7 cellular contexts compared by ENCODE assay signal in the genomic region with DNA sequence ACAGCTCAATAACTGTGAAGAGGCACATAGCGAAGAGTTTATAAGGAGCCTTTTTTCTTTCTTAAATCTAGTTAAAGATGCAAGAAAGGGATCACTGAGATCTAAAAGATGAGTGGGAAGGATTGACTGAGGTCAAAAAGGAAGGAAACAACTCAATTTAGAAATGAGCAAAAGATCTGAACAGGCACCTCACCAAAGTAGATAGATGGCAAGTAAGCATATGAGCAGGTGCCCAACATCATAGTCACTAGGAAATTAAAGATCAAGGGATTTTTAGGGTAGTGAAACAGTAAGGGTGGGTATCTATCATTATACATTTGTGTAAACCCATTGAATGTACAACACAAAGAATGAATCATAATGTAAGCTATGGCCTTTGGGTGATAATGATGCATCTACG.
"Had no signal": no experiment of that assay in that cellular context is flagged by ENCODE, and none has a peak within 500 bp of the region (broad histone marks: within the 10 kb centered on the region; RNA-seq: fewer than 3 reads in every experiment).

No MANE protein-coding gene starts in this region.

- H3K36me3 Mint-ChIP-seq: IgD-negative memory B cell had no signal

- ATAC-seq: HCT116, HepG2 had no signal

- H3K4me3 ChIP-seq: HAP-1 had no signal

- H3K9me3 ChIP-seq: HAP-1 had no signal

- DNase-seq: GOT3, H7, HFFc6 had no signal

- H3K4me1 ChIP-seq: HAP-1 had no signal

- H3K27me3 Mint-ChIP-seq: IgD-negative memory B cell had no signal

- H3K4me3 Mint-ChIP-seq: HFFc6 had no signal

- H3K36me3 ChIP-seq: HAP-1 had no signal

- H3K27ac Mint-ChIP-seq: HFFc6, IgD-negative memory B cell had no signal
